ENCODE assay signal across 31 cellular contexts in the genomic region with DNA sequence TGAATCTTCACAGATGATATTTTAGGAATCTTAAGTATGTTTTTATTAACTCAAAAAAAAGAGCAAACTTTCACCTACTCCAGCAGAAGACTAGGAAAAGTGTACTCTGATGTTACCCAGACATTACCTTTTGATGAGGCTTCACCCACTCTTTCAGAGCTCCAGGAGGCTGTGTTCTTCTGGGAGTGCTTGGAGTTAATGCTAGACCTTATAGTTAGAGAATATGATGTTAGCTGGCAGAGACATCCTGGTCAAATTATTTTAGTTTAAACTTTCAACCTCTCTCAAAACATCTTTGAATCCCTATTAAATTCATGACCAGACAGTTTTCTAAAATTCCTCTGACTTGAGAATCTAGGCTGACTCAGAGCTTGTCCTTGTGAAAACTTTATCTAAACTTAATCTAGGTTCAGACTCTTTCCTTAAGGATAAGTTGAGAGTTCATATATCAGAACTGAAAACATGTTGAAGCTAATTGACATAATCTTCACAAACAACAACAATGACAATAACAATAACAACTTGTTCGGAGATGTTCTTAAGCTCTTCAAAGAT.
A peak's percentile ranks its signal among the peaks of the same experiment; 100 is the strongest.
DNase-seq lines count a peak whose midpoint lies in the region; ATAC-seq and TF ChIP-seq lines count a peak whose summit lies in the region.
"Had no signal": no experiment of that assay in that cellular context is flagged by ENCODE, and none has a peak within 500 bp of the region (broad histone marks: within the 10 kb centered on the region; RNA-seq: fewer than 3 reads in every experiment).

No MANE protein-coding gene starts in this region.

- in situ Hi-C loops in brain microvascular endothelial cell (cut with HindIII; ENCODE audit: low pct_ligation_motif_present, low sequenced_read_pairs): no loop called here

- H3K27me3 ChIP-seq in brain microvascular endothelial cell (replicated peaks): no peaks in the 10 kb centered on the region
- H3K27me3 ChIP-seq: adrenal gland, breast epithelium, gastroesophageal sphincter, left lung, MG63, pancreas had no signal

- H3K4me3 ChIP-seq in brain microvascular endothelial cell (ENCODE audit: low read depth, low read length) (no peak overlapping the region), foreskin fibroblast (ENCODE audit: low read depth in 1 of 2, low read length in 2 of 2) (no peak overlapping the region)
- H3K4me3 ChIP-seq: adrenal gland, breast epithelium, gastroesophageal sphincter, left lung, MG63, pancreas had no signal

- DNase-seq in AG08395 (ENCODE audit: low spot score) (peak; percentile 27), LHCN-M2 (ENCODE audit: low read depth) (peak; percentile 55), brain microvascular endothelial cell (no peak), foreskin fibroblast (peak; percentile 28 to 66), NCI-H1105 treated with DMSO at 0.1 percent for 48 hours (lab: John Stamatoyannopoulos, UW) (no peak), DMS79 (lab: John Stamatoyannopoulos, UW) (no peak)
- DNase-seq in activated CD8-positive, alpha-beta memory T cell treated with anti-CD3 and anti-CD28 coated beads for 24 hours: no peak
- DNase-seq: 8988T; activated CD4-positive, alpha-beta T cell treated with anti-CD3 and anti-CD28 coated beads, Interleukin-2, amount 50 U/mL, for 48 hours; activated CD8-positive, alpha-beta memory T cell treated with anti-CD3 and anti-CD28 coated beads, Interleukin-2, amount 50 U/mL, for 48 hours; activated naive CD4-positive, alpha-beta T cell treated with anti-CD3 and anti-CD28 coated beads for 36 hours; adrenal gland; CD4-positive, alpha-beta memory T cell; effector CD8-positive, alpha-beta T cell; KBM-7; left lung; mesenchymal stem cell; MG63; NCI-H2029; NCI-H226; NCI-H526 treated with DMSO at 0.1 percent for 48 hours; pancreas; Right ventricle myocardium superior; stimulated activated CD4-positive, alpha-beta T cell treated with anti-CD3 and anti-CD28 coated beads, Interleukin-1b, Interleukin-23, amount 100 ng/mL, for 48 hours; stimulated activated naive CD8-positive, alpha-beta T cell treated with anti-CD3 and anti-CD28 coated beads, Interleukin-15, Interleukin-2, amounts not matched to agents 100 U/mL and 50 U/mL, for 24 hours; T-helper 2 cell had no signal

- H3K27ac ChIP-seq in brain microvascular endothelial cell: peak overlapping the region; percentile 60
- H3K27ac ChIP-seq: adrenal gland, breast epithelium, gastroesophageal sphincter, left lung, pancreas had no signal

- TF ChIP-seq CTCF in brain microvascular endothelial cell (IDR thresholded peaks at IDR 0.05; ENCODE audit: low read depth, low read length, missing control alignments) (no peak), foreskin fibroblast (IDR thresholded peaks at IDR 0.05; ENCODE audit: low read depth, low read length) (no peak)

- ATAC-seq in GM21423 (IDR thresholded peaks at IDR 0.05; ENCODE audit: unreplicated experiment): no peak
- ATAC-seq: activated CD4-positive, CD25-positive, alpha-beta regulatory T cell treated with anti-CD3 and anti-CD28 coated beads, Interleukin-2, amount 50 U/mL, for 24 hours; gastroesophageal sphincter; left lung; Panc1; pancreas; stimulated activated naive CD8-positive, alpha-beta T cell treated with anti-CD3 and anti-CD28 coated beads, Interleukin-15, Interleukin-2, amounts not matched to agents 100 U/mL and 50 U/mL, for 24 hours had no signal

- no peaks in the 10 kb centered on the region for H3K36me3 ChIP-seq in brain microvascular endothelial cell (replicated peaks)
- H3K36me3 ChIP-seq: adrenal gland, breast epithelium, gastroesophageal sphincter, left lung, MG63, pancreas had no signal

Comparison
In these comparisons a context has a peak if more than half of its experiments do, and no peak if none do; other contexts are left out.
1. DNase-seq: peak in AG08395 (single experiment), LHCN-M2 (single experiment) and foreskin fibroblast (2 of 2); none in brain microvascular endothelial cell (single experiment), activated CD8-positive, alpha-beta memory T cell treated with anti-CD3 and anti-CD28 coated beads for 24 hours (single experiment), NCI-H1105 treated with DMSO at 0.1 percent for 48 hours (single experiment) and DMS79 (single experiment).